Comparison of ENCODE assay signal across 1 cellular context in the genomic region with DNA sequence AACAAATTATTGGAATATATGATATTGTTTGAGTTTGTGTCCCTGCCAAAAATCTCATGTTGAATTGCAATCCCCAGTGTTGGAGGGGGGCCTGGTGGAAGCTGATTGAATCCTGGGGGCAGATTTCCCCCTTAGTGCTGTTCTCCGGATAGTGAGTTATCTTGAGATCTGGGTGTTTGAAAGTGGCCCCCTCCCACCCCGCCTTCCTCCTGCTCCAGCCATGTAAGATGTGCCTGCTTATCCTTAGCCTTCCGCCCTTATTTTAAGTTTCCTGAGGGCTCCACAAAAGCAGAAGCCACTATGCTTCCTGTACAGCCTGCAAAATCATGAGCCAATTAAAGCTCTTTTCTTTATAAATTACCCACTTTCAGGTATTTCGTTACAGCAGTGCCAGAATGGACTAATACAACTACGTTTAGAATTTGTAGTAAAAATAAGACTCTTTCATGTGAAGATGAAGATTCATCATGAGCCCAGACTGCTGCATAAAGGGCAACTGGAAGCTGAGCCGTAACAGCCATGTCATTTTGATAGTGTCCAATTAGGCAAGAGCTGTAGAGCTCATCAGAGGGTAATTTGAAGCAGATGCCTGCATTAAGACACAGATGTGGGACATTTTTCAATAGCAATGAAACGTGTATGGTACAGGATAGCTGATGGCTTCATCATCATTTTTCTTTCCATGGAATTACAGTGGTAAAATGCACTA.
TF ChIP-seq lines count a peak whose summit lies in the region.

No MANE protein-coding gene starts in this region.

TF ChIP-seq in SK-N-SH, 30 proteins besides CTCF, POLR2A, EP300 and RAD21 (continued from another document):
- TF ChIP-seq, protein P1, sequence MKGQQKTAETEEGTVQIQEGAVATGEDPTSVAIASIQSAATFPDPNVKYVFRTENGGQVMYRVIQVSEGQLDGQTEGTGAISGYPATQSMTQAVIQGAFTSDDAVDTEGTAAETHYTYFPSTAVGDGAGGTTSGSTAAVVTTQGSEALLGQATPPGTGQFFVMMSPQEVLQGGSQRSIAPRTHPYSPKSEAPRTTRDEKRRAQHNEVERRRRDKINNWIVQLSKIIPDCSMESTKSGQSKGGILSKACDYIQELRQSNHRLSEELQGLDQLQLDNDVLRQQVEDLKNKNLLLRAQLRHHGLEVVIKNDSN (IDR thresholded peaks at IDR 0.05; ENCODE audit: borderline replicate concordance, low read depth), result no peak
- TF ChIP-seq CHD2 (IDR thresholded peaks at IDR 0.05; ENCODE audit: low read length, partially characterized antibody) (peak; percentile 39), SMC3 (IDR thresholded peaks at IDR 0.05; ENCODE audit: low read depth, low read length) (no peak), EZH2phosphoT487 (IDR thresholded peaks at IDR 0.05; ENCODE audit: borderline replicate concordance, low read depth) (no peak), TCF12 (IDR thresholded peaks at IDR 0.05) (peak; percentile 42; the same call in 1 of the 2 replicates)
